In the genomic region with DNA sequence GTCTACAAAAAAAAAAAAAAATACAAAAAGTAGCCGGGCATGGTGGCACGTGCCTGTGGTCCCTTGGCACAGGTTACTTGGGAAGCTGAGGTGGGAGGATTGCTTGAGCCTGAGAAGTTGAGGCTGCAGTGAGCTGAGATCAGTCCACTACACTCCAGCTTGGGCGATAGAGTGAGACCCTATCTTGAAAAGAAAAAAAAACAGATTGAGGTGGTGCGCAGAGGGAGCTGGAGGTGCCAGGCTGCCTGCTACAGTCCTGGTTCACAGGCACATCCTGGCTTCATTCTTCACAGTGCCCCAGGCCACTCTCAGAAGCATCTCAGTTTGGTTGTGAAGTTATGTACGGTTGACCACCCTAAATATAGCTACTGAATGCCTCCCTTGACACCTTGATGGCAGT, we compare ENCODE assay signal across 26 cellular contexts. TPM values are rescaled to one million over a fixed set of nuclear protein-coding genes. Genes with fewer than 3 reads are reported as not detected.
"Had no signal": no experiment of that assay in that cellular context is flagged by ENCODE, and none has a peak within 500 bp of the region (broad histone marks: within the 10 kb centered on the region; RNA-seq: fewer than 3 reads in every experiment).

No MANE protein-coding gene starts in this region.

- H3K4me1 ChIP-seq: colonic mucosa, esophagus squamous epithelium, foreskin keratinocyte, gastrocnemius medialis had no signal

- DNase-seq: colonic mucosa; cortex of kidney; dermis blood vessel endothelial cell; dorsolateral prefrontal cortex; effector CD4-positive, alpha-beta T cell; effector CD8-positive, alpha-beta T cell; effector memory CD4-positive, alpha-beta T cell; effector memory CD8-positive, alpha-beta T cell; endodermal cell; erythroblast; esophagus squamous epithelium; foreskin fibroblast; foreskin keratinocyte; foreskin melanocyte; gastrocnemius medialis; glutamatergic neuron; head of caudate nucleus; heart left ventricle had no signal

- H3K4me3 ChIP-seq: colonic mucosa, coronary artery, dorsolateral prefrontal cortex, esophagus squamous epithelium, gastrocnemius medialis, gastroesophageal sphincter, heart left ventricle had no signal

- H3K27ac ChIP-seq: colonic mucosa, coronary artery, epithelial cell of prostate, esophagus squamous epithelium, foreskin keratinocyte, gastrocnemius medialis, gastroesophageal sphincter, heart left ventricle had no signal

- H3K36me3 ChIP-seq: colonic mucosa had no signal

- H3K27me3 ChIP-seq: colonic mucosa, gastrocnemius medialis, gastroesophageal sphincter, heart left ventricle had no signal

- H3K4me1 Mint-ChIP-seq: endodermal cell had no signal

- H3K9me3 ChIP-seq: colonic mucosa, esophagus squamous epithelium, gastrocnemius medialis, gastroesophageal sphincter, heart left ventricle had no signal

- H3K9me3 Mint-ChIP-seq: dendritic cell treated with granulocyte-macrophage colony-stimulating factor and Interleukin-4, amounts not matched to agents 40 ng/mL and 50 ng/mL, for 4 days; effector memory CD8-positive, alpha-beta T cell; endodermal cell had no signal

- H3K27ac Mint-ChIP-seq: dendritic cell treated with granulocyte-macrophage colony-stimulating factor and Interleukin-4, amounts not matched to agents 40 ng/mL and 50 ng/mL, for 4 days; effector memory CD8-positive, alpha-beta T cell; endodermal cell had no signal

- H3K4me3 Mint-ChIP-seq: dendritic cell treated with granulocyte-macrophage colony-stimulating factor and Interleukin-4, amounts not matched to agents 40 ng/mL and 50 ng/mL, for 4 days; effector memory CD8-positive, alpha-beta T cell; endodermal cell had no signal

- ATAC-seq: effector memory CD8-positive, alpha-beta T cell; esophagus mucosa; foreskin keratinocyte; gastrocnemius medialis; gastroesophageal sphincter; heart left ventricle had no signal

RNA-seq across cellular contexts. Expression of gene MMP21, which starts 4.8 kb away (rescaled TPM):
- total RNA-seq: chondrocyte, colonic mucosa, endodermal cell, endothelial cell of umbilical vein, fibroblast of villous mesenchyme, foreskin keratinocyte, gastrocnemius medialis had no signal
- polyA plus RNA-seq: foreskin keratinocyte had no signal
